Comparison of ENCODE assay signal across 15 cellular contexts in genomic region chrX:21153503-21153902, GRCh38.
A peak's percentile ranks its signal among the peaks of the same experiment; 100 is the strongest.
DNase-seq lines count a peak whose midpoint lies in the region; ATAC-seq, FAIRE-seq and TF ChIP-seq lines count a peak whose summit lies in the region.
"Had no signal": no experiment of that assay in that cellular context is flagged by ENCODE, and none has a peak within 500 bp of the region (broad histone marks: within the 10 kb centered on the region; RNA-seq: fewer than 3 reads in every experiment).

No MANE protein-coding gene starts in this region.

- H3K27ac Mint-ChIP-seq in astrocyte (ENCODE audit: unreplicated experiment) = peak overlapping the region; percentile 84
- H3K27ac Mint-ChIP-seq in activated naive CD8-positive, alpha-beta T cell treated with anti-CD3 and anti-CD28 coated beads for 36 hours = no peak overlapping the region
- H3K27ac Mint-ChIP-seq: activated naive CD4-positive, alpha-beta T cell treated with anti-CD3 and anti-CD28 coated beads, Interleukin-2, amount 50 U/mL, for 72 hours had no signal

- no peaks in the 10 kb centered on the region for H3K36me3 ChIP-seq in astrocyte (ENCODE audit: insufficient read depth, low read length)
- H3K36me3 ChIP-seq: ovary, SJSA1 had no signal

- no peak overlapping the region for H2AFZ ChIP-seq in astrocyte (ENCODE audit: low read depth, low read length)

- peak; percentile 53 for DNase-seq in COLO829 (ENCODE audit: low spot score)
- peak; percentile 37 for DNase-seq in astrocyte (ENCODE audit: low read depth)
- peak; percentile 23 for DNase-seq in left ventricle myocardium superior
- peak; percentile 1 for DNase-seq in pons (ENCODE audit: low spot score)
- no peak for DNase-seq in activated naive CD8-positive, alpha-beta T cell treated with anti-CD3 and anti-CD28 coated beads for 36 hours
- DNase-seq in T1000 (lab: John Stamatoyannopoulos, UW) = no peak
- DNase-seq in AML-193 (lab: John Stamatoyannopoulos, UW) = no peak
- DNase-seq: NCI-H1417 treated with DMSO at 0.1 percent for 48 hours; stimulated activated CD4-positive, alpha-beta T cell treated with anti-CD3 and anti-CD28 coated beads, Interleukin-1b, Interleukin-23, amount 100 ng/mL, for 48 hours had no signal

- peaks cover 26% of the 10 kb centered on the region for H3K4me1 Mint-ChIP-seq in astrocyte (ENCODE audit: low read depth, unreplicated experiment)
- no peaks in the 10 kb centered on the region for H3K4me1 Mint-ChIP-seq in activated naive CD8-positive, alpha-beta T cell treated with anti-CD3 and anti-CD28 coated beads for 36 hours

- no peak for TF ChIP-seq CTCF in astrocyte (IDR thresholded peaks at IDR 0.05; ENCODE audit: insufficient read depth, low read depth, low read length)

- no peaks in the 10 kb centered on the region for H3K79me2 ChIP-seq in astrocyte (ENCODE audit: insufficient read depth, low read length)

- no peaks in the 10 kb centered on the region for H3K27me3 ChIP-seq in astrocyte (ENCODE audit: insufficient read depth, low read length)
- H3K27me3 ChIP-seq: ovary, SJSA1 had no signal

- H3K9ac ChIP-seq in astrocyte (ENCODE audit: low read length) = no peak overlapping the region

- H3K9me3 ChIP-seq in astrocyte (ENCODE audit: insufficient read depth, low read depth, low read length) = no peaks in the 10 kb centered on the region
- H3K9me3 ChIP-seq: ovary, SJSA1 had no signal

- H3K4me3 Mint-ChIP-seq in astrocyte (ENCODE audit: unreplicated experiment) = no peak overlapping the region
- H3K4me3 Mint-ChIP-seq in activated naive CD8-positive, alpha-beta T cell treated with anti-CD3 and anti-CD28 coated beads for 36 hours = no peak overlapping the region

- H3K27ac ChIP-seq in astrocyte (ENCODE audit: low read depth, low read length) = no peak overlapping the region
- H3K27ac ChIP-seq: ovary, SJSA1 had no signal

- no peaks in the 10 kb centered on the region for H4K20me1 ChIP-seq in astrocyte (ENCODE audit: insufficient read depth, low read length)

- no peaks in the 10 kb centered on the region for H3K27me3 Mint-ChIP-seq in astrocyte (ENCODE audit: low read depth, unreplicated experiment)
- no peaks in the 10 kb centered on the region for H3K27me3 Mint-ChIP-seq in activated naive CD8-positive, alpha-beta T cell treated with anti-CD3 and anti-CD28 coated beads for 36 hours

- no peaks in the 10 kb centered on the region for H3K4me1 ChIP-seq in astrocyte (ENCODE audit: insufficient read depth, low read length)
- H3K4me1 ChIP-seq: SJSA1 had no signal

- no peaks in the 10 kb centered on the region for H3K36me3 Mint-ChIP-seq in astrocyte (ENCODE audit: low read depth, unreplicated experiment)
- H3K36me3 Mint-ChIP-seq in activated naive CD8-positive, alpha-beta T cell treated with anti-CD3 and anti-CD28 coated beads for 36 hours = no peaks in the 10 kb centered on the region
- H3K36me3 Mint-ChIP-seq: activated naive CD4-positive, alpha-beta T cell treated with anti-CD3 and anti-CD28 coated beads, Interleukin-2, amount 50 U/mL, for 72 hours had no signal

- no peak for FAIRE-seq in astrocyte (lab: Jason Lieb, UNC)
- FAIRE-seq: frontal cortex had no signal

- peak overlapping the region; percentile 25 for H3K4me2 ChIP-seq in astrocyte (ENCODE audit: low read length)

- H3K9me3 Mint-ChIP-seq in astrocyte (ENCODE audit: unreplicated experiment) = no peaks in the 10 kb centered on the region
- H3K9me3 Mint-ChIP-seq in activated naive CD8-positive, alpha-beta T cell treated with anti-CD3 and anti-CD28 coated beads for 36 hours = no peaks in the 10 kb centered on the region
- H3K9me3 Mint-ChIP-seq: activated naive CD4-positive, alpha-beta T cell treated with anti-CD3 and anti-CD28 coated beads, Interleukin-2, amount 50 U/mL, for 72 hours had no signal

- H3K4me3 ChIP-seq in astrocyte (ENCODE audit: insufficient read depth, low read depth, low read length) = no peak overlapping the region
- H3K4me3 ChIP-seq: ovary, SJSA1 had no signal

- intact Hi-C loops in left ventricle myocardium superior (cut with micrococcal nuclease) = no loop called here

- ATAC-seq in left ventricle myocardium superior = peak; percentile 100
- no peak for ATAC-seq in HG02678 (IDR thresholded peaks at IDR 0.05; ENCODE audit: unreplicated experiment)
- ATAC-seq: activated naive CD4-positive, alpha-beta T cell treated with anti-CD3 and anti-CD28 coated beads, Interleukin-2, amount 50 U/mL, for 72 hours; left lobe of liver had no signal

Comparison
In these comparisons a context has a peak if more than half of its experiments do, and no peak if none do; other contexts are left out.
1. DNase-seq: peak in COLO829 (single experiment), astrocyte (single experiment), left ventricle myocardium superior (single experiment) and pons (single experiment); none in activated naive CD8-positive, alpha-beta T cell treated with anti-CD3 and anti-CD28 coated beads for 36 hours (single experiment), T1000 (single experiment) and AML-193 (0 of 2).